28 cellular contexts compared by ENCODE assay signal in the genomic region with DNA sequence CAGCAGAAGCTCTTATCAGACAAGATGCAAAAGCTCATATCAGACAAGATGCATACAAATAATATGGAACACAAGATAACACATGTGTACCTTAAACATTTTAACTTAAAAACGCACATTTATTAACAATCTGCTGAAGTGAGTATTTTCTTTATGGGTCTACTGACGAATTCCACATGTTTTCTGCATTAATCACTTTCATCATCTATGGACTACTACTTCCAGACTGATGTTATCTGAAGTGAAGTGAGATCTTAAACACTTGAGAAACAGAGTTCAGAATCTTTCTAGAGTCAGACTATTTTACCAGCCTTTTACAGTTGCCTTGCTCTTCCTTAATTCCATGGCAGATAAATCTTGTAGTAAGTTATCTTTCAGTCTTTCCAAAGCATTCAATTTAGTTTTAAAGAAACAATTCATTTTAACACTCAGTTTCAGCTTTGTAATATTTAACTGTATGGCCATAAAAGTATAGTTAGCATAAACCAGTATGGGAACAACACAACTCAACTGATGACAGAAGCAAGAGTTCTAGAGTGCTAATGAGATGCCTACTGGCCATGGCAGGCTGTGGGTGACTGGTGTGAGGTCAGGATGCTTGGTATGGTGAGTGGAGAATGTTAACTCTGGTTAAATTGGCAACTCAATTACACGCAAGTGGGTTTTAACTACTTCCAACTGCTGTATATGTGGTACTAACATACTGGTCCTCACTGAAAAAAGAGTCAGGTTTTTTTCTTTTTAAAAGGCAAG. TPM values are rescaled to one million over a fixed set of nuclear protein-coding genes. Genes with fewer than 3 reads are reported as not detected.
DNase-seq lines count a peak whose midpoint lies in the region; ATAC-seq and TF ChIP-seq lines count a peak whose summit lies in the region.
"Had no signal": no experiment of that assay in that cellular context is flagged by ENCODE, and none has a peak within 500 bp of the region (broad histone marks: within the 10 kb centered on the region; RNA-seq: fewer than 3 reads in every experiment).

No MANE protein-coding gene starts in this region.

- DNase-seq in GM23248 (peak; percentile 52), hepatocyte (ENCODE audit: low spot score) (no peak), C1 segment of cervical spinal cord (lab: John Stamatoyannopoulos, UW) (no peak), DMS 273 (lab: John Stamatoyannopoulos, UW; ENCODE audit: unreplicated experiment) (no peak)
- DNase-seq in stimulated activated naive CD8-positive, alpha-beta T cell treated with anti-CD3 and anti-CD28 coated beads, Interleukin-15, Interleukin-2, amounts not matched to agents 100 U/mL and 50 U/mL, for 24 hours, result no peak
- DNase-seq: activated CD4-positive, CD25-positive, alpha-beta regulatory T cell; activated CD8-positive, alpha-beta memory T cell treated with anti-CD3 and anti-CD28 coated beads, Interleukin-2, amount 50 U/mL, for 4 hours; anterior cingulate cortex; CD4-positive, CD25-positive, alpha-beta regulatory T cell; cortex of kidney; effector memory CD8-positive, alpha-beta T cell; H9; heart right ventricle; KG1; left cardiac atrium; NCI-H510A; NK-92 treated with Interleukin-12 subunit alpha and Interleukin-12 subunit beta, amount 100 ng/mL, for 24 hours; Peyer's patch; posterior cingulate gyrus; right lobe of liver; SIG-M5; stimulated activated CD4-positive, alpha-beta T cell treated with anti-CD3 and anti-CD28 coated beads, Interleukin-4, amount 100 ng/mL, for 4 hours; stimulated activated naive B cell treated with anti-CD40 and anti-IgM and Interleukin-4, amounts not matched to agents 10 μg/mL and 1 μg/mL and 100 μg/mL, for 72 hours had no signal

- no peaks in the 10 kb centered on the region for H3K27me3 ChIP-seq in GM23248 (replicated peaks; ENCODE audit: insufficient read depth)
- no peaks in the 10 kb centered on the region for H3K27me3 ChIP-seq in hepatocyte
- H3K27me3 ChIP-seq: cardiac muscle cell, foreskin keratinocyte, heart right ventricle, Peyer's patch, right lobe of liver had no signal

- H2AFZ ChIP-seq in GM23248 (no peak overlapping the region), hepatocyte (no peak overlapping the region)

- in situ Hi-C loops in GM23248 (cut with MboI), result no loop called here

- TF ChIP-seq CTCF in hepatocyte (IDR thresholded peaks at IDR 0.05; ENCODE audit: poor library complexity), result no peak

- H3K27ac ChIP-seq in GM23248 (no peak overlapping the region), hepatocyte (no peak overlapping the region)
- H3K27ac ChIP-seq: cardiac muscle cell, foreskin keratinocyte, heart right ventricle, Peyer's patch, right lobe of liver had no signal

- ATAC-seq in SK-N-SH treated with all-trans-retinoic acid at 6 μM for 48 hours (peak; percentile 39), HG03469 (IDR thresholded peaks at IDR 0.05; ENCODE audit: unreplicated experiment) (no peak), HG02870 (IDR thresholded peaks at IDR 0.05; ENCODE audit: unreplicated experiment) (no peak)
- ATAC-seq in stimulated activated naive CD8-positive, alpha-beta T cell treated with anti-CD3 and anti-CD28 coated beads, Interleukin-15, Interleukin-2, amounts not matched to agents 100 U/mL and 50 U/mL, for 24 hours, result peak; percentile 30
- ATAC-seq: effector memory CD8-positive, alpha-beta T cell; foreskin keratinocyte; heart right ventricle had no signal

- H3K9me3 ChIP-seq in GM23248 (ENCODE audit: low read depth) (no peaks in the 10 kb centered on the region), hepatocyte (ENCODE audit: low read depth) (no peaks in the 10 kb centered on the region)
- H3K9me3 ChIP-seq: heart right ventricle, Peyer's patch, right lobe of liver had no signal

- peaks cover 70% of the 10 kb centered on the region for H3K79me2 ChIP-seq in GM23248 (ENCODE audit: insufficient read depth)
- peaks cover 74% of the 10 kb centered on the region for H3K79me2 ChIP-seq in hepatocyte

- 24 to 43% methylated on average over 3 of the region's 3 CpGs for WGBS in GM23248 (ENCODE audit: low coverage in 1 of 2, low lambda C conversion rate in 2 of 2, missing lambda C conversion rate in 2 of 2), 2 experiments
- WGBS in hepatocyte (ENCODE audit: low lambda C conversion rate, missing lambda C conversion rate), result 53% methylated on average over 3 of the region's 3 CpGs

- H3K9me2 ChIP-seq in GM23248 (ENCODE audit: insufficient read depth), result no peaks in the 10 kb centered on the region
- no peaks in the 10 kb centered on the region for H3K9me2 ChIP-seq in hepatocyte (replicated peaks; ENCODE audit: insufficient read depth)

- H3K4me3 ChIP-seq in GM23248, result no peak overlapping the region
- H3K4me3 ChIP-seq in hepatocyte, result no peak overlapping the region
- H3K4me3 ChIP-seq: cardiac muscle cell, heart right ventricle, Peyer's patch, right lobe of liver had no signal

- H3K9ac ChIP-seq in GM23248, result no peak overlapping the region

- H4K20me1 ChIP-seq in GM23248 (ENCODE audit: insufficient read depth) (no peaks in the 10 kb centered on the region; the same call in 1 of the 2 replicates), hepatocyte (ENCODE audit: insufficient read depth, poor library complexity, severe bottlenecking) (peaks cover 27% of the 10 kb centered on the region)

- H3K4me2 ChIP-seq in GM23248 (ENCODE audit: unreplicated experiment) (peak overlapping the region; percentile 39), hepatocyte (peak overlapping the region; percentile 13)

- H3K4me1 ChIP-seq in GM23248 (ENCODE audit: insufficient read depth) (peaks cover 14% of the 10 kb centered on the region), hepatocyte (ENCODE audit: insufficient read depth) (peaks cover 21% of the 10 kb centered on the region)

- H3K36me3 ChIP-seq in GM23248 (ENCODE audit: low read depth) (peaks cover 5% of the 10 kb centered on the region; the same call in 1 of the 2 replicates), hepatocyte (replicated peaks; ENCODE audit: insufficient read depth, low read depth) (peaks cover 2% of the 10 kb centered on the region)
- H3K36me3 ChIP-seq: cardiac muscle cell had no signal

- H3F3A ChIP-seq in GM23248 (ENCODE audit: insufficient read depth), result peaks cover 8% of the 10 kb centered on the region

TF ChIP-seq in SK-N-SH treated with all-trans-retinoic acid at 6 μM for 48 hours, 23 proteins besides CTCF, POLR2A, EP300 and RAD21:
- TF ChIP-seq RARB (CRISPR knock-in tag; IDR thresholded peaks at IDR 0.05) (no peak), TOX (CRISPR knock-in tag; IDR thresholded peaks at IDR 0.05; ENCODE audit: borderline replicate concordance) (no peak), ZFP30 (CRISPR knock-in tag; IDR thresholded peaks at IDR 0.05) (no peak), POU6F1 (CRISPR knock-in tag; IDR thresholded peaks at IDR 0.05; ENCODE audit: borderline replicate concordance, low read depth) (no peak), ZFP3 (CRISPR knock-in tag; IDR thresholded peaks at IDR 0.05) (no peak), ZC3H10 (CRISPR knock-in tag; IDR thresholded peaks at IDR 0.05) (no peak), BACH2 (CRISPR knock-in tag; IDR thresholded peaks at IDR 0.05; ENCODE audit: borderline replicate concordance) (no peak), GLIS3 (CRISPR knock-in tag; IDR thresholded peaks at IDR 0.05) (no peak), ISL1 (CRISPR knock-in tag; IDR thresholded peaks at IDR 0.05) (no peak), CSRNP3 (CRISPR knock-in tag; IDR thresholded peaks at IDR 0.05) (no peak), ESRRG (CRISPR knock-in tag; IDR thresholded peaks at IDR 0.05) (no peak), PATZ1 (CRISPR knock-in tag; IDR thresholded peaks at IDR 0.05; ENCODE audit: borderline replicate concordance) (no peak)

RNA-seq across cellular contexts. Expression of gene CMTM6, which starts 9.8 kb away (rescaled TPM):
- 91.7 and 104 TPM in 2 replicates for total RNA-seq in GM23248 (2014; rRNA removed; shearing (Covaris generic))
- polyA plus RNA-seq in GM23248 (2016; fragmentation: Nextera tagmentation; extraction: Ambion mirVana) (78.6 and 82.9 TPM in 2 replicates), hepatocyte (82.7 TPM in 2 replicates)
- 125 and 133 TPM in 2 replicates for total RNA-seq in hepatocyte

Comparison
In these comparisons a context has a peak if more than half of its experiments do, and no peak if none do; other contexts are left out.
1. ATAC-seq: peak in SK-N-SH treated with all-trans-retinoic acid at 6 μM for 48 hours (single experiment) and stimulated activated naive CD8-positive, alpha-beta T cell treated with anti-CD3 and anti-CD28 coated beads, Interleukin-15, Interleukin-2, amounts not matched to agents 100 U/mL and 50 U/mL, for 24 hours (single experiment); none in HG03469 (single experiment) and HG02870 (single experiment).